ENCODE assay signal across 14 cellular contexts in genomic region chr10:13759167-13759566, GRCh38.
DNase-seq lines count a peak whose midpoint lies in the region; ATAC-seq, FAIRE-seq and TF ChIP-seq lines count a peak whose summit lies in the region.
"Had no signal": no experiment of that assay in that cellular context is flagged by ENCODE, and none has a peak within 500 bp of the region (broad histone marks: within the 10 kb centered on the region; RNA-seq: fewer than 3 reads in every experiment).

No MANE protein-coding gene starts in this region.

- H4K20me1 ChIP-seq in Karpas-422 (ENCODE audit: insufficient read depth, low read depth, low read length), result no peaks in the 10 kb centered on the region

- peak; percentile 87 for FAIRE-seq in GM12891 (lab: Jason Lieb, UNC)

- peaks cover 16% of the 10 kb centered on the region for H3K4me1 ChIP-seq in RWPE2 (ENCODE audit: insufficient read depth, poor library complexity, severe bottlenecking)
- H3K4me1 ChIP-seq in Karpas-422 (ENCODE audit: low read length), result no peaks in the 10 kb centered on the region

- H3K9me2 ChIP-seq in Karpas-422 (replicated peaks; ENCODE audit: insufficient read depth, low read length), result no peaks in the 10 kb centered on the region

- H3K27ac Mint-ChIP-seq in neural crest cell (ENCODE audit: unreplicated experiment), result peak overlapping the region; percentile 0
- H3K27ac Mint-ChIP-seq: activated CD4-positive, alpha-beta T cell treated with anti-CD3 and anti-CD28 coated beads for 36 hours; activated naive CD8-positive, alpha-beta T cell treated with anti-CD3 and anti-CD28 coated beads, Interleukin-2, amount 10 ng/mL, durations not matched to agents 7 days and 5 days had no signal

- no peak overlapping the region for H3K4me2 ChIP-seq in Karpas-422 (ENCODE audit: low read depth, low read length, poor library complexity, severe bottlenecking)

- H3K27me3 Mint-ChIP-seq in neural crest cell (ENCODE audit: low read depth), result no peaks in the 10 kb centered on the region
- H3K27me3 Mint-ChIP-seq: activated CD4-positive, alpha-beta T cell treated with anti-CD3 and anti-CD28 coated beads for 36 hours had no signal

- TF ChIP-seq POLR2A in GM12891 (IDR thresholded peaks at IDR 0.05; ENCODE audit: low read depth, low read length), result no peak

- H3K9me3 ChIP-seq in RWPE2 (ENCODE audit: severe bottlenecking) (no peaks in the 10 kb centered on the region), Karpas-422 (ENCODE audit: low read length) (no peaks in the 10 kb centered on the region)

- H3K36me3 Mint-ChIP-seq in neural crest cell (ENCODE audit: low read depth), result peaks cover 14% of the 10 kb centered on the region
- H3K36me3 Mint-ChIP-seq: activated naive CD8-positive, alpha-beta T cell treated with anti-CD3 and anti-CD28 coated beads, Interleukin-2, amount 10 ng/mL, durations not matched to agents 7 days and 5 days had no signal

- no peak overlapping the region for H3K4me3 Mint-ChIP-seq in neural crest cell
- H3K4me3 Mint-ChIP-seq: activated CD4-positive, alpha-beta T cell treated with anti-CD3 and anti-CD28 coated beads for 36 hours; activated naive CD8-positive, alpha-beta T cell treated with anti-CD3 and anti-CD28 coated beads, Interleukin-2, amount 10 ng/mL, durations not matched to agents 7 days and 5 days had no signal

- no peaks in the 10 kb centered on the region for H3K79me2 ChIP-seq in Karpas-422 (ENCODE audit: low read length)

- H3K4me3 ChIP-seq in RWPE2 (ENCODE audit: severe bottlenecking), result no peak overlapping the region
- no peak overlapping the region for H3K4me3 ChIP-seq in fibroblast of villous mesenchyme (ENCODE audit: low read depth, low read length)
- H3K4me3 ChIP-seq in Karpas-422 (ENCODE audit: low read length), result no peak overlapping the region
- H3K4me3 ChIP-seq: coronary artery had no signal

- H3K9ac ChIP-seq in Karpas-422 (ENCODE audit: low read length), result no peak overlapping the region

- H3K27me3 ChIP-seq in RWPE2 (ENCODE audit: insufficient read depth, poor library complexity, severe bottlenecking) (no peaks in the 10 kb centered on the region), Karpas-422 (ENCODE audit: low read length) (no peaks in the 10 kb centered on the region)

- H2AFZ ChIP-seq in Karpas-422 (ENCODE audit: low read length), result no peak overlapping the region

- H3K4me1 Mint-ChIP-seq in neural crest cell, result peaks cover 28% of the 10 kb centered on the region

- DNase-seq in GM12891 (ENCODE audit: insufficient read length, low spot score), result no peak
- no peak for DNase-seq in RWPE2 (ENCODE audit: low spot score)
- DNase-seq in fibroblast of villous mesenchyme (ENCODE audit: low read depth), result peak; percentile 43
- DNase-seq in neural crest cell (ENCODE audit: low read depth, low spot score), result no peak
- DNase-seq in Karpas-422, result no peak
- no peak for DNase-seq in NCI-H2171 treated with DMSO at 0.1 percent for 48 hours (lab: John Stamatoyannopoulos, UW)
- DNase-seq in superior temporal gyrus (ENCODE audit: extremely low spot score), result no peak
- DNase-seq: activated CD4-positive, alpha-beta T cell treated with anti-CD3 and anti-CD28 coated beads for 36 hours; activated naive CD8-positive, alpha-beta T cell treated with anti-CD3 and anti-CD28 coated beads, Interleukin-2, amount 10 ng/mL, durations not matched to agents 7 days and 5 days; DND-41; NCI-H2029 treated with DMSO at 0.1 percent for 48 hours; NCI-H774 had no signal

- TF ChIP-seq CTCF in RWPE2 (IDR thresholded peaks at IDR 0.05; ENCODE audit: poor library complexity, severe bottlenecking) (no peak), fibroblast of villous mesenchyme (IDR thresholded peaks at IDR 0.05; ENCODE audit: insufficient read depth, low read depth, low read length) (no peak), neural crest cell (conservative IDR thresholded peaks at IDR 0.05) (no peak)

- H3K9me3 Mint-ChIP-seq in neural crest cell, result no peaks in the 10 kb centered on the region
- H3K9me3 Mint-ChIP-seq: activated naive CD8-positive, alpha-beta T cell treated with anti-CD3 and anti-CD28 coated beads, Interleukin-2, amount 10 ng/mL, durations not matched to agents 7 days and 5 days had no signal

- ATAC-seq in RWPE2 (ENCODE audit: low read depth) (no peak), GM18511 (IDR thresholded peaks at IDR 0.05; ENCODE audit: unreplicated experiment) (no peak)
- ATAC-seq: activated CD4-positive, alpha-beta T cell treated with anti-CD3 and anti-CD28 coated beads for 36 hours had no signal

- peak overlapping the region; percentile 84 for H3K27ac ChIP-seq in RWPE2 (ENCODE audit: poor library complexity, severe bottlenecking)
- H3K27ac ChIP-seq in Karpas-422 (ENCODE audit: low read length), result no peak overlapping the region

- H3K36me3 ChIP-seq in RWPE2 (ENCODE audit: low read depth), result no peaks in the 10 kb centered on the region
- no peaks in the 10 kb centered on the region for H3K36me3 ChIP-seq in Karpas-422 (ENCODE audit: insufficient read depth, low read length)

TF ChIP-seq in GM12891, 5 proteins besides CTCF, POLR2A, EP300 and RAD21:
- TF ChIP-seq TAF1 (IDR thresholded peaks at IDR 0.05; ENCODE audit: low read depth, low read length) (no peak), PAX5 (IDR thresholded peaks at IDR 0.05; ENCODE audit: insufficient read depth, low read length, severe bottlenecking) (no peak), SPI1 (IDR thresholded peaks at IDR 0.05; ENCODE audit: low read depth, low read length) (no peak), POLR2AphosphoS5 (IDR thresholded peaks at IDR 0.05; ENCODE audit: low read depth, low read length) (no peak), POU2F2 (IDR thresholded peaks at IDR 0.05; ENCODE audit: low read depth, low read length) (no peak)
TF ChIP-seq in GM12891: peak in this region for 0.
